Comparison of ENCODE assay signal across 1 cellular context in genomic region chr4:44446801-44447562, GRCh38.
TF ChIP-seq lines count a peak whose summit lies in the region.

No MANE protein-coding gene starts in this region.

TF ChIP-seq in H1, 55 proteins besides CTCF, POLR2A, EP300 and RAD21 (continued from another document):
- TF ChIP-seq, protein P1, sequence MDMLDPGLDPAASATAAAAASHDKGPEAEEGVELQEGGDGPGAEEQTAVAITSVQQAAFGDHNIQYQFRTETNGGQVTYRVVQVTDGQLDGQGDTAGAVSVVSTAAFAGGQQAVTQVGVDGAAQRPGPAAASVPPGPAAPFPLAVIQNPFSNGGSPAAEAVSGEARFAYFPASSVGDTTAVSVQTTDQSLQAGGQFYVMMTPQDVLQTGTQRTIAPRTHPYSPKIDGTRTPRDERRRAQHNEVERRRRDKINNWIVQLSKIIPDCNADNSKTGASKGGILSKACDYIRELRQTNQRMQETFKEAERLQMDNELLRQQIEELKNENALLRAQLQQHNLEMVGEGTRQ (IDR thresholded peaks at IDR 0.05; ENCODE audit: low read length) = no peak
- no peak for TF ChIP-seq TBP (IDR thresholded peaks at IDR 0.05; ENCODE audit: low read depth, low read length)
- TF ChIP-seq GABPA (IDR thresholded peaks at IDR 0.05; ENCODE audit: borderline replicate concordance, insufficient read depth, low read length) = no peak
- no peak for TF ChIP-seq RXRA (IDR thresholded peaks at IDR 0.05; ENCODE audit: insufficient read depth, low read depth, low read length)
- TF ChIP-seq EZH2 (IDR thresholded peaks at IDR 0.05; ENCODE audit: low read depth, low read length, severe bottlenecking) = no peak
- no peak for TF ChIP-seq POU5F1 (IDR thresholded peaks at IDR 0.05; ENCODE audit: low read depth, low read length)
- no peak for TF ChIP-seq GTF2F1 (IDR thresholded peaks at IDR 0.05; ENCODE audit: borderline replicate concordance, low read depth, low read length)
- TF ChIP-seq TCF12 (IDR thresholded peaks at IDR 0.05; ENCODE audit: low read depth, low read length) = no peak
- no peak for TF ChIP-seq KDM4A (IDR thresholded peaks at IDR 0.05; ENCODE audit: low read depth, low read length, severe bottlenecking)
- TF ChIP-seq TAF1 (IDR thresholded peaks at IDR 0.05; ENCODE audit: low read depth, low read length) = no peak; the same call in 1 of the 2 replicates
- no peak for TF ChIP-seq BRCA1 (IDR thresholded peaks at IDR 0.05; ENCODE audit: low read depth, low read length)
- TF ChIP-seq SAP30 (IDR thresholded peaks at IDR 0.05; ENCODE audit: insufficient read depth, insufficient replicate concordance, low read length) = peak; percentile 37
- TF ChIP-seq, protein P2, sequence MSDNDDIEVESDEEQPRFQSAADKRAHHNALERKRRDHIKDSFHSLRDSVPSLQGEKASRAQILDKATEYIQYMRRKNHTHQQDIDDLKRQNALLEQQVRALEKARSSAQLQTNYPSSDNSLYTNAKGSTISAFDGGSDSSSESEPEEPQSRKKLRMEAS (IDR thresholded peaks at IDR 0.05) = peak; percentile 90
- no peak for TF ChIP-seq CBX5 (IDR thresholded peaks at IDR 0.05; ENCODE audit: low read depth, low read length)
- no peak for TF ChIP-seq TAF7 (optimal IDR thresholded peaks at IDR 0.05; ENCODE audit: borderline replicate concordance, low read depth, low read length)
- no peak for TF ChIP-seq NRF1 (IDR thresholded peaks at IDR 0.05; ENCODE audit: low read depth, low read length)
- TF ChIP-seq NANOG (IDR thresholded peaks at IDR 0.05; ENCODE audit: insufficient read depth, low read depth, low read length, poor library complexity, severe bottlenecking) = no peak
- no peak for TF ChIP-seq SP4 (IDR thresholded peaks at IDR 0.05; ENCODE audit: low read length)
- TF ChIP-seq RBBP5 (IDR thresholded peaks at IDR 0.05; ENCODE audit: borderline replicate concordance, low read depth, low read length) = 0 out of 2 replicates have a peak, but pooled peaks have one; percentile 27
- no peak for TF ChIP-seq CTBP2 (IDR thresholded peaks at IDR 0.05; ENCODE audit: borderline replicate concordance, insufficient read depth, insufficient read length, low read length)
- no peak for TF ChIP-seq CREB1 (IDR thresholded peaks at IDR 0.05)
- no peak for TF ChIP-seq ZNF274 (IDR thresholded peaks at IDR 0.05; ENCODE audit: borderline replicate concordance, extremely low read depth, low read length)
- no peak for TF ChIP-seq SRF (IDR thresholded peaks at IDR 0.05; ENCODE audit: low read depth, low read length)
- TF ChIP-seq RNF2 (IDR thresholded peaks at IDR 0.05; ENCODE audit: borderline replicate concordance, low read depth, low read length, missing control alignments, poor library complexity, severe bottlenecking) = peak; percentile 30
- no peak; a peak in 1 of 4 replicates for TF ChIP-seq HDAC2 (IDR thresholded peaks at IDR 0.05; ENCODE audit: borderline replicate concordance in 1 of 2, low read depth in 2 of 2, low read length in 2 of 2)
- TF ChIP-seq ASH2L (IDR thresholded peaks at IDR 0.05; ENCODE audit: low read length) = peak; percentile 18
- no peak for TF ChIP-seq KDM1A (IDR thresholded peaks at IDR 0.05; ENCODE audit: borderline replicate concordance, low read length)
- no peak for TF ChIP-seq BCL11A (IDR thresholded peaks at IDR 0.05; ENCODE audit: low read depth in 2 of 2, low read length in 2 of 2)
- TF ChIP-seq CBX8 (IDR thresholded peaks at IDR 0.05; ENCODE audit: borderline replicate concordance, low read depth, low read length) = no peak
- TF ChIP-seq, protein P3, sequence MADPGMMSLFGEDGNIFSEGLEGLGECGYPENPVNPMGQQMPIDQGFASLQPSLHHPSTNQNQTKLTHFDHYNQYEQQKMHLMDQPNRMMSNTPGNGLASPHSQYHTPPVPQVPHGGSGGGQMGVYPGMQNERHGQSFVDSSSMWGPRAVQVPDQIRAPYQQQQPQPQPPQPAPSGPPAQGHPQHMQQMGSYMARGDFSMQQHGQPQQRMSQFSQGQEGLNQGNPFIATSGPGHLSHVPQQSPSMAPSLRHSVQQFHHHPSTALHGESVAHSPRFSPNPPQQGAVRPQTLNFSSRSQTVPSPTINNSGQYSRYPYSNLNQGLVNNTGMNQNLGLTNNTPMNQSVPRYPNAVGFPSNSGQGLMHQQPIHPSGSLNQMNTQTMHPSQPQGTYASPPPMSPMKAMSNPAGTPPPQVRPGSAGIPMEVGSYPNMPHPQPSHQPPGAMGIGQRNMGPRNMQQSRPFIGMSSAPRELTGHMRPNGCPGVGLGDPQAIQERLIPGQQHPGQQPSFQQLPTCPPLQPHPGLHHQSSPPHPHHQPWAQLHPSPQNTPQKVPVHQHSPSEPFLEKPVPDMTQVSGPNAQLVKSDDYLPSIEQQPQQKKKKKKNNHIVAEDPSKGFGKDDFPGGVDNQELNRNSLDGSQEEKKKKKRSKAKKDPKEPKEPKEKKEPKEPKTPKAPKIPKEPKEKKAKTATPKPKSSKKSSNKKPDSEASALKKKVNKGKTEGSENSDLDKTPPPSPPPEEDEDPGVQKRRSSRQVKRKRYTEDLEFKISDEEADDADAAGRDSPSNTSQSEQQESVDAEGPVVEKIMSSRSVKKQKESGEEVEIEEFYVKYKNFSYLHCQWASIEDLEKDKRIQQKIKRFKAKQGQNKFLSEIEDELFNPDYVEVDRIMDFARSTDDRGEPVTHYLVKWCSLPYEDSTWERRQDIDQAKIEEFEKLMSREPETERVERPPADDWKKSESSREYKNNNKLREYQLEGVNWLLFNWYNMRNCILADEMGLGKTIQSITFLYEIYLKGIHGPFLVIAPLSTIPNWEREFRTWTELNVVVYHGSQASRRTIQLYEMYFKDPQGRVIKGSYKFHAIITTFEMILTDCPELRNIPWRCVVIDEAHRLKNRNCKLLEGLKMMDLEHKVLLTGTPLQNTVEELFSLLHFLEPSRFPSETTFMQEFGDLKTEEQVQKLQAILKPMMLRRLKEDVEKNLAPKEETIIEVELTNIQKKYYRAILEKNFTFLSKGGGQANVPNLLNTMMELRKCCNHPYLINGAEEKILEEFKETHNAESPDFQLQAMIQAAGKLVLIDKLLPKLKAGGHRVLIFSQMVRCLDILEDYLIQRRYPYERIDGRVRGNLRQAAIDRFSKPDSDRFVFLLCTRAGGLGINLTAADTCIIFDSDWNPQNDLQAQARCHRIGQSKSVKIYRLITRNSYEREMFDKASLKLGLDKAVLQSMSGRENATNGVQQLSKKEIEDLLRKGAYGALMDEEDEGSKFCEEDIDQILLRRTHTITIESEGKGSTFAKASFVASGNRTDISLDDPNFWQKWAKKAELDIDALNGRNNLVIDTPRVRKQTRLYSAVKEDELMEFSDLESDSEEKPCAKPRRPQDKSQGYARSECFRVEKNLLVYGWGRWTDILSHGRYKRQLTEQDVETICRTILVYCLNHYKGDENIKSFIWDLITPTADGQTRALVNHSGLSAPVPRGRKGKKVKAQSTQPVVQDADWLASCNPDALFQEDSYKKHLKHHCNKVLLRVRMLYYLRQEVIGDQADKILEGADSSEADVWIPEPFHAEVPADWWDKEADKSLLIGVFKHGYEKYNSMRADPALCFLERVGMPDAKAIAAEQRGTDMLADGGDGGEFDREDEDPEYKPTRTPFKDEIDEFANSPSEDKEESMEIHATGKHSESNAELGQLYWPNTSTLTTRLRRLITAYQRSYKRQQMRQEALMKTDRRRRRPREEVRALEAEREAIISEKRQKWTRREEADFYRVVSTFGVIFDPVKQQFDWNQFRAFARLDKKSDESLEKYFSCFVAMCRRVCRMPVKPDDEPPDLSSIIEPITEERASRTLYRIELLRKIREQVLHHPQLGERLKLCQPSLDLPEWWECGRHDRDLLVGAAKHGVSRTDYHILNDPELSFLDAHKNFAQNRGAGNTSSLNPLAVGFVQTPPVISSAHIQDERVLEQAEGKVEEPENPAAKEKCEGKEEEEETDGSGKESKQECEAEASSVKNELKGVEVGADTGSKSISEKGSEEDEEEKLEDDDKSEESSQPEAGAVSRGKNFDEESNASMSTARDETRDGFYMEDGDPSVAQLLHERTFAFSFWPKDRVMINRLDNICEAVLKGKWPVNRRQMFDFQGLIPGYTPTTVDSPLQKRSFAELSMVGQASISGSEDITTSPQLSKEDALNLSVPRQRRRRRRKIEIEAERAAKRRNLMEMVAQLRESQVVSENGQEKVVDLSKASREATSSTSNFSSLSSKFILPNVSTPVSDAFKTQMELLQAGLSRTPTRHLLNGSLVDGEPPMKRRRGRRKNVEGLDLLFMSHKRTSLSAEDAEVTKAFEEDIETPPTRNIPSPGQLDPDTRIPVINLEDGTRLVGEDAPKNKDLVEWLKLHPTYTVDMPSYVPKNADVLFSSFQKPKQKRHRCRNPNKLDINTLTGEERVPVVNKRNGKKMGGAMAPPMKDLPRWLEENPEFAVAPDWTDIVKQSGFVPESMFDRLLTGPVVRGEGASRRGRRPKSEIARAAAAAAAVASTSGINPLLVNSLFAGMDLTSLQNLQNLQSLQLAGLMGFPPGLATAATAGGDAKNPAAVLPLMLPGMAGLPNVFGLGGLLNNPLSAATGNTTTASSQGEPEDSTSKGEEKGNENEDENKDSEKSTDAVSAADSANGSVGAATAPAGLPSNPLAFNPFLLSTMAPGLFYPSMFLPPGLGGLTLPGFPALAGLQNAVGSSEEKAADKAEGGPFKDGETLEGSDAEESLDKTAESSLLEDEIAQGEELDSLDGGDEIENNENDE (IDR thresholded peaks at IDR 0.05; ENCODE audit: insufficient replicate concordance, low read length) = no peak
- TF ChIP-seq JUN (IDR thresholded peaks at IDR 0.05; ENCODE audit: low read depth, low read length) = no peak
- TF ChIP-seq, protein P4, sequence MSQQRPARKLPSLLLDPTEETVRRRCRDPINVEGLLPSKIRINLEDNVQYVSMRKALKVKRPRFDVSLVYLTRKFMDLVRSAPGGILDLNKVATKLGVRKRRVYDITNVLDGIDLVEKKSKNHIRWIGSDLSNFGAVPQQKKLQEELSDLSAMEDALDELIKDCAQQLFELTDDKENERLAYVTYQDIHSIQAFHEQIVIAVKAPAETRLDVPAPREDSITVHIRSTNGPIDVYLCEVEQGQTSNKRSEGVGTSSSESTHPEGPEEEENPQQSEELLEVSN (IDR thresholded peaks at IDR 0.05) = peak; percentile 93
- no peak for TF ChIP-seq JUND (IDR thresholded peaks at IDR 0.05; ENCODE audit: low read length)
- TF ChIP-seq SP1 (IDR thresholded peaks at IDR 0.05; ENCODE audit: low read depth, low read length) = no peak
- no peak for TF ChIP-seq CHD1 (IDR thresholded peaks at IDR 0.05; ENCODE audit: low read depth, low read length)
- no peak for TF ChIP-seq HDAC6 (IDR thresholded peaks at IDR 0.05; ENCODE audit: low read depth, low read length)
- TF ChIP-seq TEAD4 (IDR thresholded peaks at IDR 0.05; ENCODE audit: low read depth, low read length) = no peak
